ENCODE assay signal across 18 cellular contexts in the genomic region with DNA sequence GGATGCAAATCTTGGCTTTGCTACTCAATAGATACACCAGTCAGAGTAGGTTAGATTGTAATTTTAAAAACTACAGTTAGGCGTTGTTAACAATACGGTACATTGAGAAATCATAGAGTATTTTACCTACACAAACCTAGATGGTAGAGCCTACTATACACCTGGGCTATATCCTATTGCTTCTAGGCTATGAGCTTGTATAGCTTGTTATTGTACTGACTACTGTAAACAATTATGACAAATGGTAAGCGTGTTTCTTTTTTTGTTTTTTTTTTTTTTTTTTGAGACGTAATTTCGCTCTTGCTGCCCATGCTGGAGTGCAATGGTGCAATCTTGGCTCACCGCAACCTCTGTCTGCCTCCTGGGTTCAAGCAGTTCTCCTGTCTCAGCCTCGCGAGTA. TPM values are rescaled to one million over a fixed set of nuclear protein-coding genes. Genes with fewer than 3 reads are reported as not detected.
A peak's percentile ranks its signal among the peaks of the same experiment; 100 is the strongest.
DNase-seq lines count a peak whose midpoint lies in the region; ATAC-seq, FAIRE-seq and TF ChIP-seq lines count a peak whose summit lies in the region.
"Had no signal": no experiment of that assay in that cellular context is flagged by ENCODE, and none has a peak within 500 bp of the region (broad histone marks: within the 10 kb centered on the region; RNA-seq: fewer than 3 reads in every experiment).

No MANE protein-coding gene starts in this region.

- ATAC-seq in GM23338 (no peak), HepG2 (no peak)
- no peak for ATAC-seq in activated CD4-positive, CD25-positive, alpha-beta regulatory T cell treated with anti-CD3 and anti-CD28 coated beads, Interleukin-2, amount 50 U/mL, for 24 hours
- ATAC-seq: gastrocnemius medialis had no signal

- CTCF ChIA-PET in HepG2 (lab: Yijun Ruan, JAX; ENCODE audit: low intra/inter-chr PET ratio, low total read pairs), result no interaction called here
- CTCF ChIA-PET in RWPE1 (lab: Yijun Ruan, JAX), result interaction anchor here (0.6 kb wide), 1 partner anchor 515 kb away, joined by 7 read pairs; no protein-coding TSS in a partner anchor

- no peak overlapping the region for H3K4me3 ChIP-seq in BLaER1 treated with 17β-estradiol and CSF1 and Interleukin-3, amounts not matched to agents 10 nM and 100 nM
- H3K4me3 ChIP-seq in GM23338, result no peak overlapping the region
- H3K4me3 ChIP-seq in HepG2 (replicated peaks in 1 of 3; ENCODE audit: insufficient read depth in 1 of 3, low read depth in 2 of 3, low read length in 3 of 3), result no peak overlapping the region
- no peak overlapping the region for H3K4me3 ChIP-seq in MM.1S (ENCODE audit: low read length)
- H3K4me3 ChIP-seq: adrenal gland, gastrocnemius medialis, thoracic aorta had no signal

- H3F3A ChIP-seq in GM23338 (replicated peaks; ENCODE audit: low read depth), result 0 out of 2 replicates have a peak, but pooled peaks cover 4% of the 10 kb centered on the region
- peaks cover 27% of the 10 kb centered on the region for H3F3A ChIP-seq in MM.1S (ENCODE audit: insufficient read depth, low read length)

- peaks cover 10 to 58% (median 55%) of the 10 kb centered on the region in 11 experiments for H3K36me3 ChIP-seq in BLaER1 treated with 17β-estradiol and CSF1 and Interleukin-3, amounts not matched to agents 10 nM and 100 nM
- H3K36me3 ChIP-seq in GM23338 (ENCODE audit: insufficient read depth) (no peaks in the 10 kb centered on the region), HepG2 (replicated peaks in 1 of 2; ENCODE audit: control insufficient read depth in 1 of 2, insufficient read depth in 2 of 2, low read length in 2 of 2) (no peaks in the 10 kb centered on the region), MM.1S (replicated peaks; ENCODE audit: insufficient read depth, low read length) (no peaks in the 10 kb centered on the region)
- H3K36me3 ChIP-seq: adrenal gland, gastrocnemius medialis, thoracic aorta had no signal

- H3K79me2 ChIP-seq in GM23338 (replicated peaks; ENCODE audit: insufficient read depth) (peaks cover 79% of the 10 kb centered on the region), HepG2 (ENCODE audit: insufficient read depth, low read length) (peaks cover 79% of the 10 kb centered on the region), MM.1S (ENCODE audit: low read length) (peaks cover 82% of the 10 kb centered on the region)

- peak overlapping the region in 9 of 11 experiments; percentile 22 to 98 (median 87); a peak in 12 of 22 replicates for H3K4me2 ChIP-seq in BLaER1 treated with 17β-estradiol and CSF1 and Interleukin-3, amounts not matched to agents 10 nM and 100 nM
- H3K4me2 ChIP-seq in GM23338 (no peak overlapping the region), HepG2 (ENCODE audit: low read depth, low read length) (no peak overlapping the region), MM.1S (ENCODE audit: low read depth, low read length) (no peak overlapping the region)

- peaks cover 3% of the 10 kb centered on the region for H3K27me3 Mint-ChIP-seq in GM23338 (ENCODE audit: insufficient read depth, low read depth, poor library complexity)
- no peaks in the 10 kb centered on the region for H3K27me3 Mint-ChIP-seq in chondrocyte (ENCODE audit: low read depth)
- H3K27me3 Mint-ChIP-seq in neural crest cell (ENCODE audit: low read depth), result no peaks in the 10 kb centered on the region
- H3K27me3 Mint-ChIP-seq: activated B cell treated with CpG ODN at 0.5 μM for 24 hours had no signal

- DNase-seq in GM23338 (ENCODE audit: low spot score), result no peak
- no peak for DNase-seq in chondrocyte (ENCODE audit: low spot score)
- no peak for DNase-seq in neural crest cell (ENCODE audit: low read depth, low spot score)
- DNase-seq in HepG2 (ENCODE audit: low spot score), result no peak
- DNase-seq in RWPE1 (ENCODE audit: low spot score), result no peak
- DNase-seq in MM.1S, result no peak
- DNase-seq: activated B cell treated with CpG ODN at 0.5 μM for 24 hours; adrenal gland; COR-L47; gastrocnemius medialis; Kasumi-1; mesendoderm; NCI-H2171; OCI-M1; stimulated activated CD8-positive, alpha-beta memory T cell treated with anti-CD3 and anti-CD28 coated beads, Interleukin-4, amount 100 ng/mL, for 48 hours had no signal

- H3K27ac Mint-ChIP-seq in GM23338 (peak overlapping the region; percentile 83; the same call in 1 of the 2 replicates), chondrocyte (ENCODE audit: unreplicated experiment) (peak overlapping the region; percentile 96), neural crest cell (ENCODE audit: unreplicated experiment) (no peak overlapping the region)

- WGBS in HepG2 (ENCODE audit: low lambda C conversion rate), result 96% methylated on average over 8 of the region's 8 CpGs

- POLR2A ChIA-PET in HepG2 (lab: Yijun Ruan, JAX) (no interaction called here), RWPE1 (lab: Yijun Ruan, JAX; ENCODE audit: low non-redundant PET) (no interaction called here)

- H3K9me3 ChIP-seq in BLaER1 treated with 17β-estradiol and CSF1 and Interleukin-3, amounts not matched to agents 10 nM and 100 nM (replicated peaks in 1 of 11), result peaks cover 0 to 42% (median 35%) of the 10 kb centered on the region in 11 experiments; a peak in 20 of 22 replicates
- no peaks in the 10 kb centered on the region for H3K9me3 ChIP-seq in HepG2 (ENCODE audit: low read length)
- no peaks in the 10 kb centered on the region for H3K9me3 ChIP-seq in MM.1S (replicated peaks; ENCODE audit: insufficient read depth, low read length)
- H3K9me3 ChIP-seq: adrenal gland, gastrocnemius medialis, thoracic aorta had no signal

- no peak overlapping the region for H2AFZ ChIP-seq in GM23338
- no peak overlapping the region for H2AFZ ChIP-seq in HepG2 (ENCODE audit: low read length)
- H2AFZ ChIP-seq in MM.1S (ENCODE audit: low read length), result no peak overlapping the region

- TF ChIP-seq EP300 in HepG2 (IDR thresholded peaks at IDR 0.05; ENCODE audit: low read depth in 2 of 2, low read length in 2 of 2) (no peak), HepG2 (CRISPR knock-in tag; IDR thresholded peaks at IDR 0.05; ENCODE audit: borderline replicate concordance) (no peak)

- no TSS peak for BruUV-seq in HepG2 (replicated peaks; lab: Mats Ljungman, UMichigan)

- no peak for TF ChIP-seq POLR2A in HepG2 (IDR thresholded peaks at IDR 0.05; ENCODE audit: insufficient read depth in 1 of 2, low read depth in 2 of 2, low read length in 2 of 2)

- H3K4me3 Mint-ChIP-seq in GM23338 (no peak overlapping the region), chondrocyte (ENCODE audit: unreplicated experiment) (no peak overlapping the region), neural crest cell (peak overlapping the region; percentile 69)

- no peak for TF ChIP-seq CTCF in GM23338 (conservative IDR thresholded peaks at IDR 0.05; ENCODE audit: low read depth in 2 of 2)
- no peak for TF ChIP-seq CTCF in chondrocyte (IDR thresholded peaks at IDR 0.05)
- TF ChIP-seq CTCF in neural crest cell (conservative IDR thresholded peaks at IDR 0.05), result no peak
- no peak for TF ChIP-seq CTCF in HepG2 (CRISPR knock-in tag; IDR thresholded peaks at IDR 0.05)
- no peak for TF ChIP-seq CTCF in RWPE1 (conservative IDR thresholded peaks at IDR 0.05; ENCODE audit: low read depth)
- no peak for TF ChIP-seq CTCF in MM.1S (IDR thresholded peaks at IDR 0.05; ENCODE audit: low read length)

- no peak overlapping the region for H3K9ac ChIP-seq in BLaER1 treated with 17β-estradiol and CSF1 and Interleukin-3, amounts not matched to agents 10 nM and 100 nM
- H3K9ac ChIP-seq in HepG2 (ENCODE audit: insufficient read depth, low read depth, low read length) (no peak overlapping the region), MM.1S (ENCODE audit: low read length) (no peak overlapping the region)

- no peak for FAIRE-seq in HepG2 (lab: Jason Lieb, UNC)

- H3K9me2 ChIP-seq in GM23338 (ENCODE audit: insufficient read depth), result no peaks in the 10 kb centered on the region
- H3K9me2 ChIP-seq in MM.1S (replicated peaks; ENCODE audit: insufficient read depth, low read length), result no peaks in the 10 kb centered on the region

- no peak for TF ChIP-seq RAD21 in HepG2 (CRISPR knock-in tag; IDR thresholded peaks at IDR 0.05)

- H3K27me3 ChIP-seq in BLaER1 treated with 17β-estradiol and CSF1 and Interleukin-3, amounts not matched to agents 10 nM and 100 nM, result no peaks in the 10 kb centered on the region
- H3K27me3 ChIP-seq in GM23338 (ENCODE audit: insufficient read depth), result no peaks in the 10 kb centered on the region
- peaks cover 0 to 3% of the 10 kb centered on the region in 2 experiments; a peak in 1 of 5 replicates for H3K27me3 ChIP-seq in HepG2 (ENCODE audit: control insufficient read depth in 1 of 2, insufficient read depth in 2 of 2, low read length in 2 of 2)
- no peaks in the 10 kb centered on the region for H3K27me3 ChIP-seq in MM.1S (replicated peaks; ENCODE audit: insufficient read depth, low read length)
- H3K27me3 ChIP-seq: adrenal gland, gastrocnemius medialis had no signal

- peaks cover 18 to 45% (median 27%) of the 10 kb centered on the region in 10 experiments for H3K4me1 ChIP-seq in BLaER1 treated with 17β-estradiol and CSF1 and Interleukin-3, amounts not matched to agents 10 nM and 100 nM
- H3K4me1 ChIP-seq in GM23338 (ENCODE audit: insufficient read depth) (peaks cover 32% of the 10 kb centered on the region), HepG2 (ENCODE audit: insufficient read depth, low read length) (peaks cover 52% of the 10 kb centered on the region), MM.1S (ENCODE audit: low read length) (peaks cover 31% of the 10 kb centered on the region)

- peaks cover 5% of the 10 kb centered on the region; the same call in 1 of the 3 replicates for H3K36me3 Mint-ChIP-seq in GM23338 (ENCODE audit: low read depth)
- no peaks in the 10 kb centered on the region for H3K36me3 Mint-ChIP-seq in chondrocyte (ENCODE audit: low read depth)
- H3K36me3 Mint-ChIP-seq in neural crest cell (ENCODE audit: low read depth), result peaks cover 4% of the 10 kb centered on the region

- intact Hi-C loops in HepG2 (cut with micrococcal nuclease; ENCODE audit: unreplicated experiment), result loop anchor here (5.0 kb wide), 1 partner anchor 583 kb away; a partner anchor contains a TSS

- peaks cover 60 to 81% (median 76%) of the 10 kb centered on the region in 11 experiments for H4K20me1 ChIP-seq in BLaER1 treated with 17β-estradiol and CSF1 and Interleukin-3, amounts not matched to agents 10 nM and 100 nM
- H4K20me1 ChIP-seq in GM23338 (replicated peaks; ENCODE audit: insufficient read depth) (peaks cover 33% of the 10 kb centered on the region), HepG2 (ENCODE audit: insufficient read depth, low read length) (peaks cover 40% of the 10 kb centered on the region), MM.1S (ENCODE audit: insufficient read depth, low read length) (peaks cover 40% of the 10 kb centered on the region)

- no peak overlapping the region for H3K27ac ChIP-seq in BLaER1 treated with 17β-estradiol and CSF1 and Interleukin-3, amounts not matched to agents 10 nM and 100 nM
- H3K27ac ChIP-seq in GM23338 (ENCODE audit: low read depth) (no peak overlapping the region), HepG2 (ENCODE audit: extremely low read length, insufficient read depth, low read length) (no peak overlapping the region), RWPE1 (no peak overlapping the region), MM.1S (ENCODE audit: low read length) (no peak overlapping the region)
- H3K27ac ChIP-seq: adrenal gland, gastrocnemius medialis had no signal

- peaks cover 33% of the 10 kb centered on the region for H3K4me1 Mint-ChIP-seq in GM23338
- H3K4me1 Mint-ChIP-seq in chondrocyte (ENCODE audit: low read depth), result peaks cover 63% of the 10 kb centered on the region
- H3K4me1 Mint-ChIP-seq in neural crest cell, result peaks cover 43% of the 10 kb centered on the region

- H3K9me3 Mint-ChIP-seq in GM23338 (no peaks in the 10 kb centered on the region; the same call in 2 of the 3 replicates), chondrocyte (ENCODE audit: low read depth) (no peaks in the 10 kb centered on the region), neural crest cell (no peaks in the 10 kb centered on the region)

- in situ Hi-C loops in HepG2 (cut with HindIII; ENCODE audit: extremely low pct_ligation_motif_present, low pct_unique_long_range_greater_than_20kb), result no loop called here

RNA-seq across cellular contexts. Expression of a gene that starts 3.7 kb away (rescaled TPM):
- total RNA-seq in GM23338 (2014; rRNA removed; shearing (Covaris generic)), result 210 and 214 TPM in 2 replicates
- polyA plus RNA-seq in GM23338 (2016; fragmentation: Nextera tagmentation; extraction: Ambion mirVana) (475 and 499 TPM in 2 replicates), HepG2 (2011; rRNA removed) (71.6 and 103 TPM in 2 replicates)
- total RNA-seq in chondrocyte (380 to 386 TPM (median 383 TPM) in 3 replicates), neural crest cell (210 and 223 TPM in 2 replicates), HepG2 (2016; rRNA removed; fragmentation: Illumina TruSeq; extraction: Trizol) (129 and 215 TPM in 2 replicates)
- total RNA-seq in HepG2 (2016; cell fraction: cytosol; rRNA removed; fragmentation: Illumina TruSeq; extraction: Trizol; ENCODE audit: low read depth), result 9.6 and 11.6 TPM in 2 replicates
- 128 and 219 TPM in 2 replicates for total RNA-seq in HepG2 (2016; cell fraction: insoluble cytoplasmic fraction; rRNA removed; fragmentation: Illumina TruSeq; extraction: Trizol)
- 32.1 and 46.0 TPM in 2 replicates for total RNA-seq in HepG2 (2016; cell fraction: membrane; rRNA removed; fragmentation: Illumina TruSeq; extraction: Trizol)
- 73.3 and 80.1 TPM in 2 replicates for total RNA-seq in HepG2 (2016; cell fraction: nucleus; rRNA removed; fragmentation: Illumina TruSeq; extraction: Trizol)
- 30.0 and 48.8 TPM in 2 replicates for polyA plus RNA-seq in HepG2 (2011; cell fraction: cytosol; rRNA removed)
- 15.0 and 15.1 TPM in 2 replicates for polyA plus RNA-seq in HepG2 (2011; cell fraction: nucleus; rRNA removed)
- polyA plus RNA-seq in HepG2 (2012), result 80.8 and 116 TPM in 2 replicates
- polyA plus RNA-seq in HepG2 (2016; cell fraction: cytosol; fragmentation: Illumina TruSeq; extraction: Trizol; ENCODE audit: low read depth), result 12.3 and 12.5 TPM in 2 replicates
- 227 and 242 TPM in 2 replicates for polyA plus RNA-seq in HepG2 (2016; cell fraction: insoluble cytoplasmic fraction; fragmentation: Illumina TruSeq; extraction: Trizol; ENCODE audit: low read depth)
- 28.2 and 28.5 TPM in 2 replicates for polyA plus RNA-seq in HepG2 (2016; cell fraction: membrane; fragmentation: Illumina TruSeq; extraction: Trizol; ENCODE audit: low read depth)
- 84.5 and 88.0 TPM in 2 replicates for polyA plus RNA-seq in HepG2 (2016; cell fraction: nucleus; fragmentation: Illumina TruSeq; extraction: Trizol; ENCODE audit: insufficient read depth, low read depth)
- polyA minus RNA-seq in HepG2 (2011; rRNA and poly(A)+ RNA removed; ENCODE audit: low replicate concordance), result 20.9 and 38.7 TPM in 2 replicates
- 49.4 and 59.4 TPM in 2 replicates for polyA minus RNA-seq in HepG2 (2011; cell fraction: cytosol; rRNA and poly(A)+ RNA removed)
- 101 and 117 TPM in 2 replicates for polyA minus RNA-seq in HepG2 (2011; cell fraction: nucleus; rRNA and poly(A)+ RNA removed)

Comparison
In these comparisons a context has a peak if more than half of its experiments do, and no peak if none do; other contexts are left out.
1. H3K4me2 ChIP-seq: peak in BLaER1 treated with 17β-estradiol and CSF1 and Interleukin-3, amounts not matched to agents 10 nM and 100 nM (9 of 11); none in GM23338 (single experiment), HepG2 (single experiment) and MM.1S (single experiment).